Comparison of ENCODE assay signal across 9 cellular contexts in the genomic region with DNA sequence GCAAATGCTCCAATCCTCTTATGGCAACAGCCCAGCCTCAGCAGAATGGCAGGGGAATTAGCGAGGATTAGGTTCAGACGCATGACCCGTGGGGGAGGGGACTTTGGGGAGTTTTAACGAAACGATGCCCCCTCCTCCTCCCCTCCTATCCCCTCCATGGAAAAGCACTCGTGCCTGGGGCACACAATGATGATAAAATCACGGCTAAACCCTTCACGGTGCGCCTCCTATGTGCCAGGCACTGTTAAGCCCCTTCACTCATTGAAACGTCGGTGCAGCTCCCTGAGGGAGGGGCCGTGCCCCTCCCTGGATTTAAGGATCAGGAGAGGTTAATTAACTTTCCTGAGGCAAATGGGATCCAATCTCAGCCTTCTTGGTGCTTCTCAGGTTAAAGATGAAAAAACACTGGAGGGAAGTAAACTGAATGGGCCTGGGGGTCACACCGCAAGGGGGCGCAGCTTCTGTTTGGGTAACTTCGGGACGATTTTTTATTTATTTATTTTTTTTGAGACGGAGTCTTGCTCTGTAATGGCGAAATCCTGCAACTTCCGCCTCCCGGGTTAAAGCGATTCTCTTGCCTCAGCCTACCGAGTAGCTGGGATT. TPM values are rescaled to one million over a fixed set of nuclear protein-coding genes. Genes with fewer than 3 reads are reported as not detected.
DNase-seq lines count a peak whose midpoint lies in the region; ATAC-seq and TF ChIP-seq lines count a peak whose summit lies in the region.
"Had no signal": no experiment of that assay in that cellular context is flagged by ENCODE, and none has a peak within 500 bp of the region (broad histone marks: within the 10 kb centered on the region; RNA-seq: fewer than 3 reads in every experiment).

No MANE protein-coding gene starts in this region.

- no peak overlapping the region for H3K9ac ChIP-seq in smooth muscle cell (ENCODE audit: low read depth)

- no peaks in the 10 kb centered on the region for H3K27me3 ChIP-seq in smooth muscle cell (ENCODE audit: low read depth)

- POLR2A ChIA-PET in RWPE1 (lab: Yijun Ruan, JAX; ENCODE audit: low non-redundant PET): no interaction called here

- no peaks in the 10 kb centered on the region for H3K9me3 ChIP-seq in smooth muscle cell (replicated peaks; ENCODE audit: low read depth)

- no peaks in the 10 kb centered on the region for H3K79me2 ChIP-seq in smooth muscle cell (ENCODE audit: low read depth)

- H3K4me1 ChIP-seq in smooth muscle cell (ENCODE audit: low read depth): peaks cover 5% of the 10 kb centered on the region

- CTCF ChIA-PET in RWPE1 (lab: Yijun Ruan, JAX): interaction anchor here (0.6 to 1.3 kb wide), 5 partner anchors 17 to 541 kb away, joined by 3 to 5 read pairs (median 4); a partner anchor contains a TSS

- peak overlapping the region; percentile 3 for H2AFZ ChIP-seq in smooth muscle cell (ENCODE audit: low read depth)

- TF ChIP-seq CTCF in GM12875 (IDR thresholded peaks at IDR 0.05; ENCODE audit: borderline replicate concordance, insufficient read depth, low read depth, low read length): peak; percentile 20; the same call in 1 of the 2 replicates
- peak; percentile 44 for TF ChIP-seq CTCF in RWPE1 (conservative IDR thresholded peaks at IDR 0.05; ENCODE audit: low read depth)
- peak; percentile 59 for TF ChIP-seq CTCF in choroid plexus epithelial cell (conservative IDR thresholded peaks at IDR 0.05; ENCODE audit: low read depth, low read length)
- peak; percentile 67 for TF ChIP-seq CTCF in smooth muscle cell (IDR thresholded peaks at IDR 0.05; ENCODE audit: borderline replicate concordance, insufficient read depth, poor library complexity, severe bottlenecking)

- no peaks in the 10 kb centered on the region for H3K36me3 ChIP-seq in smooth muscle cell (ENCODE audit: low read depth)

- ATAC-seq in HG03457 (IDR thresholded peaks at IDR 0.05; ENCODE audit: unreplicated experiment) (no peak), GM21447 (IDR thresholded peaks at IDR 0.05; ENCODE audit: unreplicated experiment) (no peak)

- H3K4me2 ChIP-seq in smooth muscle cell: peak overlapping the region; percentile 62

- H4K20me1 ChIP-seq in smooth muscle cell (ENCODE audit: low read depth): no peaks in the 10 kb centered on the region

- WGBS in smooth muscle cell (ENCODE audit: low lambda C conversion rate): 2% methylated on average over 22 of the region's 22 CpGs

- H3K4me3 ChIP-seq in GM12875 (ENCODE audit: low read depth, low read length) (no peak overlapping the region), choroid plexus epithelial cell (ENCODE audit: low read depth, low read length) (no peak overlapping the region), smooth muscle cell (peak overlapping the region; percentile 25)

- DNase-seq in RWPE1 (ENCODE audit: low spot score) (no peak), choroid plexus epithelial cell (ENCODE audit: low read depth) (peak; percentile 29), smooth muscle cell (lab: John Stamatoyannopoulos, UW; ENCODE audit: unreplicated experiment) (no peak), SKM-1 treated with dmso at 0.1 percent for 144 hours (lab: John Stamatoyannopoulos, UW; ENCODE audit: unreplicated experiment) (no peak), substantia nigra (lab: John Stamatoyannopoulos, UW) (no peak)

- no peak overlapping the region for H3K27ac ChIP-seq in RWPE1
- H3K27ac ChIP-seq in smooth muscle cell (ENCODE audit: low read depth): no peak overlapping the region
- no peak overlapping the region for H3K27ac ChIP-seq in substantia nigra (ENCODE audit: low read depth, low read length, poor library complexity, severe bottlenecking)

- H3F3A ChIP-seq in smooth muscle cell (ENCODE audit: low read depth): no peaks in the 10 kb centered on the region

RNA-seq across cellular contexts. Expression of a gene that starts 10.1 kb away (rescaled TPM):
- not detected in 2 replicates for total RNA-seq in smooth muscle cell
- polyA plus RNA-seq in smooth muscle cell: not detected in 2 replicates
- polyA plus RNA-seq: neural cell had no signal

RNA-seq across cellular contexts. Expression of a gene that starts 27.2 kb away (rescaled TPM):
- total RNA-seq in smooth muscle cell: not detected in 2 replicates
- not detected in 2 replicates for polyA plus RNA-seq in smooth muscle cell
- polyA plus RNA-seq: neural cell had no signal

RNA-seq across cellular contexts. Expression of a gene that starts 37.1 kb away (rescaled TPM):
- total RNA-seq in smooth muscle cell: not detected in 2 replicates
- 0.10 TPM in 1 of 2 replicates, not detected in the other for polyA plus RNA-seq in smooth muscle cell
- polyA plus RNA-seq: neural cell had no signal

RNA-seq across cellular contexts. Expression of a gene that starts 44.6 kb away (rescaled TPM):
- total RNA-seq in smooth muscle cell: not detected in 2 replicates
- polyA plus RNA-seq in smooth muscle cell: not detected in 2 replicates
- polyA plus RNA-seq: neural cell had no signal
